Comparison of ENCODE assay signal across 8 cellular contexts in genomic region chr1:217134857-217135568, GRCh38.
DNase-seq lines count a peak whose midpoint lies in the region; ATAC-seq and TF ChIP-seq lines count a peak whose summit lies in the region.

No MANE protein-coding gene starts in this region.

- H3K4me1 ChIP-seq in mucosa of descending colon (ENCODE audit: low read depth) (peaks cover 16% of the 10 kb centered on the region), adrenal gland (replicated peaks in 1 of 2) (peaks cover 5 to 12% of the 10 kb centered on the region in 2 donors)

- intact Hi-C loops in mucosa of descending colon (cut with DNase I, micrococcal nuclease) = no loop called here
- intact Hi-C loops in adrenal gland (cut with DNase I) = no loop called here

- TF ChIP-seq CTCF in cardiac fibroblast (IDR thresholded peaks at IDR 0.05; ENCODE audit: low read depth, low read length) (no peak), mucosa of descending colon (IDR thresholded peaks at IDR 0.05) (no peak), adrenal gland (IDR thresholded peaks at IDR 0.05) (no peak)

- no peak overlapping the region for H3K27ac ChIP-seq in adrenal gland

- H3K9me3 ChIP-seq in mucosa of descending colon = no peaks in the 10 kb centered on the region
- no peaks in the 10 kb centered on the region for H3K9me3 ChIP-seq in adrenal gland (replicated peaks in 1 of 3)

- TF ChIP-seq POLR2A in adrenal gland (IDR thresholded peaks at IDR 0.05) = no peak

- H3K27me3 ChIP-seq in adrenal gland = peaks cover 52% of the 10 kb centered on the region

- 1 to 4% (median 1%) methylated on average over 47 to 49 of the region's 49 CpGs for WGBS in adrenal gland, 4 donors

- ATAC-seq in HG03565 (IDR thresholded peaks at IDR 0.05; ENCODE audit: unreplicated experiment) (peak; percentile 55), mucosa of descending colon (peak; percentile 15), GM21381 (IDR thresholded peaks at IDR 0.05; ENCODE audit: unreplicated experiment) (no peak)

- DNase-seq in COLO668 (lab: John Stamatoyannopoulos, UW; ENCODE audit: unreplicated experiment) (peak; percentile 86), cardiac fibroblast (ENCODE audit: low read depth in 2 of 2) (peak in 1 of 2 donors; percentile 24), mucosa of descending colon (no peak), adrenal gland (no peak), GM19240 (ENCODE audit: insufficient read length, low spot score) (no peak)
- no peak for DNase-seq in activated naive CD4-positive, alpha-beta T cell treated with anti-CD3 and anti-CD28 coated beads, Interleukin-2, amount 50 U/mL, for 16 hours

- peak overlapping the region; percentile 38 to 52 for H3K4me3 ChIP-seq in cardiac fibroblast (replicated peaks in 1 of 2; ENCODE audit: low read depth in 2 of 2, low read length in 2 of 2)
- H3K4me3 ChIP-seq in mucosa of descending colon = no peak overlapping the region
- peak overlapping the region in 2 of 4 donors; percentile 13 to 49 for H3K4me3 ChIP-seq in adrenal gland

- H3K36me3 ChIP-seq in mucosa of descending colon (ENCODE audit: low read depth) = no peaks in the 10 kb centered on the region
- no peaks in the 10 kb centered on the region for H3K36me3 ChIP-seq in adrenal gland (replicated peaks in 1 of 2)
